In genomic region chr9:134366223-134367031, GRCh38 we compare ENCODE assay signal across 8 cellular contexts. TPM values are rescaled to one million over a fixed set of nuclear protein-coding genes. Genes with fewer than 3 reads are reported as not detected.
DNase-seq lines count a peak whose midpoint lies in the region; ATAC-seq and TF ChIP-seq lines count a peak whose summit lies in the region.

No MANE protein-coding gene starts in this region.

- no peak for TF ChIP-seq CTCF in body of pancreas (IDR thresholded peaks at IDR 0.05)
- no peak for TF ChIP-seq CTCF in spleen (IDR thresholded peaks at IDR 0.05 in 8 of 11, conservative IDR thresholded peaks at IDR 0.05 in 3 of 11)
- TF ChIP-seq CTCF in GM10248 (IDR thresholded peaks at IDR 0.05; ENCODE audit: control extremely low read depth, extremely low read depth, low read depth, missing control alignments), result no peak
- no peak for TF ChIP-seq CTCF in MM.1S (IDR thresholded peaks at IDR 0.05; ENCODE audit: low read length)

- H3K9ac ChIP-seq in MM.1S (ENCODE audit: low read length), result no peak overlapping the region

- no peaks in the 10 kb centered on the region for H4K20me1 ChIP-seq in MM.1S (ENCODE audit: insufficient read depth, low read length)

- TF ChIP-seq POLR2A in body of pancreas (IDR thresholded peaks at IDR 0.05) (peak in 2 of 3 donors; percentile 30 to 60), spleen (IDR thresholded peaks at IDR 0.05) (peak in 1 of 3 donors; percentile 22)

- no peaks in the 10 kb centered on the region for H3F3A ChIP-seq in MM.1S (ENCODE audit: insufficient read depth, low read length)

- CTCF ChIA-PET in GM10248 (lab: Yijun Ruan, JAX), result no interaction called here

- no peaks in the 10 kb centered on the region for H3K27me3 ChIP-seq in body of pancreas
- no peaks in the 10 kb centered on the region for H3K27me3 ChIP-seq in spleen (replicated peaks in 1 of 7)
- no peaks in the 10 kb centered on the region for H3K27me3 ChIP-seq in MM.1S (replicated peaks; ENCODE audit: insufficient read depth, low read length)

- DNase-seq in EL (peak; percentile 90), NCI-H446 (lab: John Stamatoyannopoulos, UW) (peak; percentile 89), body of pancreas (peak; percentile 87 to 94 (median 94)), iPS-NIHi11 (ENCODE audit: low spot score) (peak; percentile 55), spleen (peak; percentile 93), GM10248 (ENCODE audit: extremely low spot score) (no peak), MM.1S (no peak)

- ATAC-seq in body of pancreas, result peak; percentile 85
- no peak for ATAC-seq in HG02610 (IDR thresholded peaks at IDR 0.05; ENCODE audit: unreplicated experiment)

- H3K9me3 ChIP-seq in body of pancreas (no peaks in the 10 kb centered on the region), spleen (no peaks in the 10 kb centered on the region), MM.1S (replicated peaks; ENCODE audit: insufficient read depth, low read length) (no peaks in the 10 kb centered on the region)

- POLR2A ChIA-PET in GM10248 (lab: Yijun Ruan, JAX), result no interaction called here

- intact Hi-C loops in body of pancreas (cut with DNase I) (no loop called here), spleen (cut with DNase I; ENCODE audit: low total_unique reads) (no loop called here)

- H3K4me2 ChIP-seq in MM.1S (ENCODE audit: low read depth, low read length), result no peak overlapping the region

- H3K4me1 ChIP-seq in body of pancreas (peaks cover 60% of the 10 kb centered on the region), spleen (peaks cover 16 to 95% (median 58%) of the 10 kb centered on the region in 6 donors), MM.1S (ENCODE audit: low read length) (no peaks in the 10 kb centered on the region)

- no peaks in the 10 kb centered on the region for H3K36me3 ChIP-seq in body of pancreas (replicated peaks in 1 of 2; ENCODE audit: insufficient read depth in 1 of 2, low read depth in 2 of 2)
- no peaks in the 10 kb centered on the region for H3K36me3 ChIP-seq in spleen
- no peaks in the 10 kb centered on the region for H3K36me3 ChIP-seq in MM.1S (replicated peaks; ENCODE audit: insufficient read depth, low read length)

- H3K79me2 ChIP-seq in MM.1S (ENCODE audit: low read length), result no peaks in the 10 kb centered on the region

- H3K27ac ChIP-seq in body of pancreas, result peak overlapping the region in 3 of 4 donors; percentile 55 to 76 (median 64)
- peak overlapping the region; percentile 57 to 94 (median 87) for H3K27ac ChIP-seq in spleen
- no peak overlapping the region for H3K27ac ChIP-seq in MM.1S (ENCODE audit: low read length)

- no peaks in the 10 kb centered on the region for H3K9me2 ChIP-seq in MM.1S (replicated peaks; ENCODE audit: insufficient read depth, low read length)

- H2AFZ ChIP-seq in MM.1S (ENCODE audit: low read length), result no peak overlapping the region

- H3K4me3 ChIP-seq in body of pancreas (no peak overlapping the region), spleen (peak overlapping the region in 2 of 8 donors; percentile 9 to 52), MM.1S (ENCODE audit: low read length) (no peak overlapping the region)

- WGBS in body of pancreas, 2 donors, result 30 to 31% methylated on average over 14 to 25 of the region's 25 CpGs
- WGBS in spleen, 5 donors, result 34 to 56% (median 40%) methylated on average over 13 to 25 of the region's 25 CpGs

RNA-seq across cellular contexts. Expression of gene RXRA, which starts 40.2 kb away (rescaled TPM):
- total RNA-seq in body of pancreas (10 to 100 TPM; 31.4 to 41.9 TPM), spleen (100 to 1,000 TPM in 2 of 7 donors, 10 to 100 TPM in 5; 67.7 to 116 (median 95.6) TPM)
- polyA plus RNA-seq in spleen, result 10 to 100 TPM; 10.9 to 40.4 (median 11.9) TPM

Comparison
In these comparisons a context has a peak if more than half of its experiments do, and no peak if none do; other contexts are left out.
1. DNase-seq: peak in EL (single experiment), NCI-H446 (2 of 2), body of pancreas (4 of 4), iPS-NIHi11 (single experiment) and spleen (single experiment); none in GM10248 (single experiment) and MM.1S (single experiment).